ENCODE assay signal across 1 cellular context in the genomic region with DNA sequence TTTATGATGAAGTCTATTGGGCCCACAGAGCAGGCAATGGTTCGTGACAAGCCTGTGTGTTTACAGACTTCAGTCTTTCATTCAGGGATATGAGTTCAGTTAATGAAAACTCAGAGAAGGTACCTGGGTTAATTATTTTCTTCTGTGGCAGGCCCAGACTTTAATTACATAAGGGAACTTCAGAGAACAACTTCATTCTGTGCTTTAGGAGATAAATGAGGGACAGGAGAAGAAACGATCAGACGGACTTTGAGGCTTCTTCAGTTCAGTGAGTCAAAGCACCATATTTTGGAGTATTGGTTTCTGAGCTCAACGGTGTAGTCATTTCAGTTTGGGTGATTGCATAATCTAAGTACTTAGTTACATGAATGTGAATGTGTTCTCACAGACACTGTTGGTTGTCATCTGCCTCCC.
TF ChIP-seq lines count a peak whose summit lies in the region.

No MANE protein-coding gene starts in this region.

TF ChIP-seq in HepG2, 621 proteins besides CTCF, POLR2A, EP300 and RAD21 (continued from another document and continues in another):
- TF ChIP-seq ZFP36 (IDR thresholded peaks at IDR 0.05; ENCODE audit: borderline replicate concordance, low read depth, low read length, partially characterized antibody) (no peak), MYC (CRISPR knock-in tag; IDR thresholded peaks at IDR 0.05; ENCODE audit: borderline replicate concordance) (no peak), XBP1 (CRISPR knock-in tag; IDR thresholded peaks at IDR 0.05) (no peak), ZKSCAN8 (CRISPR knock-in tag; IDR thresholded peaks at IDR 0.05; ENCODE audit: borderline replicate concordance) (no peak), MED13 (CRISPR knock-in tag; IDR thresholded peaks at IDR 0.05) (no peak), ZNF10 (CRISPR knock-in tag; IDR thresholded peaks at IDR 0.05; ENCODE audit: borderline replicate concordance, low read depth) (no peak), ZNF672 (CRISPR knock-in tag; IDR thresholded peaks at IDR 0.05) (no peak), ZNF34 (CRISPR knock-in tag; IDR thresholded peaks at IDR 0.05; ENCODE audit: borderline replicate concordance) (no peak), ZNF549 (CRISPR knock-in tag; IDR thresholded peaks at IDR 0.05) (no peak), FOXP1 (IDR thresholded peaks at IDR 0.05) (no peak), FOXP1 (CRISPR knock-in tag; IDR thresholded peaks at IDR 0.05) (no peak), TAF15 (IDR thresholded peaks at IDR 0.05; ENCODE audit: low read depth, low read length, poor library complexity, severe bottlenecking) (no peak), HNRNPLL (IDR thresholded peaks at IDR 0.05; ENCODE audit: low read depth, low read length, poor library complexity, severe bottlenecking) (no peak), ATF7 (IDR thresholded peaks at IDR 0.05) (peak; percentile 27; the same call in 1 of the 2 replicates), ATF7 (CRISPR knock-in tag; IDR thresholded peaks at IDR 0.05) (no peak), CBX1 (IDR thresholded peaks at IDR 0.05; ENCODE audit: low read depth) (no peak)
- TF ChIP-seq, protein P1, sequence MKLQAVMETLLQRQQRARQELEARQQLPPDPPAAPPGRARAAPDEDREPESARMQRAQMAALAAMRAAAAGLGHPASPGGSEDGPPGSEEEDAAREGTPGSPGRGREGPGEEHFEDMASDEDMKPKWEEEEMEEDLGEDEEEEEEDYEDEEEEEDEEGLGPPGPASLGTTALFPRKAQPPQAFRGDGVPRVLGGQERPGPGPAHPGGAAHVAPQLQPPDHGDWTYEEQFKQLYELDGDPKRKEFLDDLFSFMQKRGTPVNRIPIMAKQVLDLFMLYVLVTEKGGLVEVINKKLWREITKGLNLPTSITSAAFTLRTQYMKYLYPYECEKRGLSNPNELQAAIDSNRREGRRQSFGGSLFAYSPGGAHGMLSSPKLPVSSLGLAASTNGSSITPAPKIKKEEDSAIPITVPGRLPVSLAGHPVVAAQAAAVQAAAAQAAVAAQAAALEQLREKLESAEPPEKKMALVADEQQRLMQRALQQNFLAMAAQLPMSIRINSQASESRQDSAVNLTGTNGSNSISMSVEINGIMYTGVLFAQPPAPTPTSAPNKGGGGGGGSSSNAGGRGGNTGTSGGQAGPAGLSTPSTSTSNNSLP (IDR thresholded peaks at IDR 0.05; ENCODE audit: low read depth, low read length) = 0 out of 2 replicates have a peak, but pooled peaks have one; percentile 29
- TF ChIP-seq, protein P2, sequence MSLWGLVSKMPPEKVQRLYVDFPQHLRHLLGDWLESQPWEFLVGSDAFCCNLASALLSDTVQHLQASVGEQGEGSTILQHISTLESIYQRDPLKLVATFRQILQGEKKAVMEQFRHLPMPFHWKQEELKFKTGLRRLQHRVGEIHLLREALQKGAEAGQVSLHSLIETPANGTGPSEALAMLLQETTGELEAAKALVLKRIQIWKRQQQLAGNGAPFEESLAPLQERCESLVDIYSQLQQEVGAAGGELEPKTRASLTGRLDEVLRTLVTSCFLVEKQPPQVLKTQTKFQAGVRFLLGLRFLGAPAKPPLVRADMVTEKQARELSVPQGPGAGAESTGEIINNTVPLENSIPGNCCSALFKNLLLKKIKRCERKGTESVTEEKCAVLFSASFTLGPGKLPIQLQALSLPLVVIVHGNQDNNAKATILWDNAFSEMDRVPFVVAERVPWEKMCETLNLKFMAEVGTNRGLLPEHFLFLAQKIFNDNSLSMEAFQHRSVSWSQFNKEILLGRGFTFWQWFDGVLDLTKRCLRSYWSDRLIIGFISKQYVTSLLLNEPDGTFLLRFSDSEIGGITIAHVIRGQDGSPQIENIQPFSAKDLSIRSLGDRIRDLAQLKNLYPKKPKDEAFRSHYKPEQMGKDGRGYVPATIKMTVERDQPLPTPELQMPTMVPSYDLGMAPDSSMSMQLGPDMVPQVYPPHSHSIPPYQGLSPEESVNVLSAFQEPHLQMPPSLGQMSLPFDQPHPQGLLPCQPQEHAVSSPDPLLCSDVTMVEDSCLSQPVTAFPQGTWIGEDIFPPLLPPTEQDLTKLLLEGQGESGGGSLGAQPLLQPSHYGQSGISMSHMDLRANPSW (CRISPR knock-in tag; IDR thresholded peaks at IDR 0.05; ENCODE audit: borderline replicate concordance) = no peak
- TF ChIP-seq, protein P3, sequence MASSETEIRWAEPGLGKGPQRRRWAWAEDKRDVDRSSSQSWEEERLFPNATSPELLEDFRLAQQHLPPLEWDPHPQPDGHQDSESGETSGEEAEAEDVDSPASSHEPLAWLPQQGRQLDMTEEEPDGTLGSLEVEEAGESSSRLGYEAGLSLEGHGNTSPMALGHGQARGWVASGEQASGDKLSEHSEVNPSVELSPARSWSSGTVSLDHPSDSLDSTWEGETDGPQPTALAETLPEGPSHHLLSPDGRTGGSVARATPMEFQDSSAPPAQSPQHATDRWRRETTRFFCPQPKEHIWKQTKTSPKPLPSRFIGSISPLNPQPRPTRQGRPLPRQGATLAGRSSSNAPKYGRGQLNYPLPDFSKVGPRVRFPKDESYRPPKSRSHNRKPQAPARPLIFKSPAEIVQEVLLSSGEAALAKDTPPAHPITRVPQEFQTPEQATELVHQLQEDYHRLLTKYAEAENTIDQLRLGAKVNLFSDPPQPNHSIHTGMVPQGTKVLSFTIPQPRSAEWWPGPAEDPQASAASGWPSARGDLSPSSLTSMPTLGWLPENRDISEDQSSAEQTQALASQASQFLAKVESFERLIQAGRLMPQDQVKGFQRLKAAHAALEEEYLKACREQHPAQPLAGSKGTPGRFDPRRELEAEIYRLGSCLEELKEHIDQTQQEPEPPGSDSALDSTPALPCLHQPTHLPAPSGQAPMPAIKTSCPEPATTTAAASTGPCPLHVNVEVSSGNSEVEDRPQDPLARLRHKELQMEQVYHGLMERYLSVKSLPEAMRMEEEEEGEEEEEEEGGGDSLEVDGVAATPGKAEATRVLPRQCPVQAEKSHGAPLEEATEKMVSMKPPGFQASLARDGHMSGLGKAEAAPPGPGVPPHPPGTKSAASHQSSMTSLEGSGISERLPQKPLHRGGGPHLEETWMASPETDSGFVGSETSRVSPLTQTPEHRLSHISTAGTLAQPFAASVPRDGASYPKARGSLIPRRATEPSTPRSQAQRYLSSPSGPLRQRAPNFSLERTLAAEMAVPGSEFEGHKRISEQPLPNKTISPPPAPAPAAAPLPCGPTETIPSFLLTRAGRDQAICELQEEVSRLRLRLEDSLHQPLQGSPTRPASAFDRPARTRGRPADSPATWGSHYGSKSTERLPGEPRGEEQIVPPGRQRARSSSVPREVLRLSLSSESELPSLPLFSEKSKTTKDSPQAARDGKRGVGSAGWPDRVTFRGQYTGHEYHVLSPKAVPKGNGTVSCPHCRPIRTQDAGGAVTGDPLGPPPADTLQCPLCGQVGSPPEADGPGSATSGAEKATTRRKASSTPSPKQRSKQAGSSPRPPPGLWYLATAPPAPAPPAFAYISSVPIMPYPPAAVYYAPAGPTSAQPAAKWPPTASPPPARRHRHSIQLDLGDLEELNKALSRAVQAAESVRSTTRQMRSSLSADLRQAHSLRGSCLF (CRISPR knock-in tag; IDR thresholded peaks at IDR 0.05; ENCODE audit: borderline replicate concordance) = no peak
- TF ChIP-seq, protein P4, sequence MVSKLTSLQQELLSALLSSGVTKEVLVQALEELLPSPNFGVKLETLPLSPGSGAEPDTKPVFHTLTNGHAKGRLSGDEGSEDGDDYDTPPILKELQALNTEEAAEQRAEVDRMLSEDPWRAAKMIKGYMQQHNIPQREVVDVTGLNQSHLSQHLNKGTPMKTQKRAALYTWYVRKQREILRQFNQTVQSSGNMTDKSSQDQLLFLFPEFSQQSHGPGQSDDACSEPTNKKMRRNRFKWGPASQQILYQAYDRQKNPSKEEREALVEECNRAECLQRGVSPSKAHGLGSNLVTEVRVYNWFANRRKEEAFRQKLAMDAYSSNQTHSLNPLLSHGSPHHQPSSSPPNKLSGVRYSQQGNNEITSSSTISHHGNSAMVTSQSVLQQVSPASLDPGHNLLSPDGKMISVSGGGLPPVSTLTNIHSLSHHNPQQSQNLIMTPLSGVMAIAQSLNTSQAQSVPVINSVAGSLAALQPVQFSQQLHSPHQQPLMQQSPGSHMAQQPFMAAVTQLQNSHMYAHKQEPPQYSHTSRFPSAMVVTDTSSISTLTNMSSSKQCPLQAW (CRISPR knock-in tag; IDR thresholded peaks at IDR 0.05) = no peak
- TF ChIP-seq, protein P5, sequence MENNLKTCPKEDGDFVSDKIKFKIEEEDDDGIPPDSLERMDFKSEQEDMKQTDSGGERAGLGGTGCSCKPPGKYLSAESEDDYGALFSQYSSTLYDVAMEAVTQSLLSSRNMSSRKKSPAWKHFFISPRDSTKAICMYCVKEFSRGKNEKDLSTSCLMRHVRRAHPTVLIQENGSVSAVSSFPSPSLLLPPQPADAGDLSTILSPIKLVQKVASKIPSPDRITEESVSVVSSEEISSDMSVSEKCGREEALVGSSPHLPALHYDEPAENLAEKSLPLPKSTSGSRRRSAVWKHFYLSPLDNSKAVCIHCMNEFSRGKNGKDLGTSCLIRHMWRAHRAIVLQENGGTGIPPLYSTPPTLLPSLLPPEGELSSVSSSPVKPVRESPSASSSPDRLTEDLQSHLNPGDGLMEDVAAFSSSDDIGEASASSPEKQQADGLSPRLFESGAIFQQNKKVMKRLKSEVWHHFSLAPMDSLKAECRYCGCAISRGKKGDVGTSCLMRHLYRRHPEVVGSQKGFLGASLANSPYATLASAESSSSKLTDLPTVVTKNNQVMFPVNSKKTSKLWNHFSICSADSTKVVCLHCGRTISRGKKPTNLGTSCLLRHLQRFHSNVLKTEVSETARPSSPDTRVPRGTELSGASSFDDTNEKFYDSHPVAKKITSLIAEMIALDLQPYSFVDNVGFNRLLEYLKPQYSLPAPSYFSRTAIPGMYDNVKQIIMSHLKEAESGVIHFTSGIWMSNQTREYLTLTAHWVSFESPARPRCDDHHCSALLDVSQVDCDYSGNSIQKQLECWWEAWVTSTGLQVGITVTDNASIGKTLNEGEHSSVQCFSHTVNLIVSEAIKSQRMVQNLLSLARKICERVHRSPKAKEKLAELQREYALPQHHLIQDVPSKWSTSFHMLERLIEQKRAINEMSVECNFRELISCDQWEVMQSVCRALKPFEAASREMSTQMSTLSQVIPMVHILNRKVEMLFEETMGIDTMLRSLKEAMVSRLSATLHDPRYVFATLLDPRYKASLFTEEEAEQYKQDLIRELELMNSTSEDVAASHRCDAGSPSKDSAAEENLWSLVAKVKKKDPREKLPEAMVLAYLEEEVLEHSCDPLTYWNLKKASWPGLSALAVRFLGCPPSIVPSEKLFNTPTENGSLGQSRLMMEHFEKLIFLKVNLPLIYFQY (CRISPR knock-in tag; IDR thresholded peaks at IDR 0.05; ENCODE audit: borderline replicate concordance) = 0 out of 2 replicates have a peak, but pooled peaks have one; percentile 23
- TF ChIP-seq, protein P6, sequence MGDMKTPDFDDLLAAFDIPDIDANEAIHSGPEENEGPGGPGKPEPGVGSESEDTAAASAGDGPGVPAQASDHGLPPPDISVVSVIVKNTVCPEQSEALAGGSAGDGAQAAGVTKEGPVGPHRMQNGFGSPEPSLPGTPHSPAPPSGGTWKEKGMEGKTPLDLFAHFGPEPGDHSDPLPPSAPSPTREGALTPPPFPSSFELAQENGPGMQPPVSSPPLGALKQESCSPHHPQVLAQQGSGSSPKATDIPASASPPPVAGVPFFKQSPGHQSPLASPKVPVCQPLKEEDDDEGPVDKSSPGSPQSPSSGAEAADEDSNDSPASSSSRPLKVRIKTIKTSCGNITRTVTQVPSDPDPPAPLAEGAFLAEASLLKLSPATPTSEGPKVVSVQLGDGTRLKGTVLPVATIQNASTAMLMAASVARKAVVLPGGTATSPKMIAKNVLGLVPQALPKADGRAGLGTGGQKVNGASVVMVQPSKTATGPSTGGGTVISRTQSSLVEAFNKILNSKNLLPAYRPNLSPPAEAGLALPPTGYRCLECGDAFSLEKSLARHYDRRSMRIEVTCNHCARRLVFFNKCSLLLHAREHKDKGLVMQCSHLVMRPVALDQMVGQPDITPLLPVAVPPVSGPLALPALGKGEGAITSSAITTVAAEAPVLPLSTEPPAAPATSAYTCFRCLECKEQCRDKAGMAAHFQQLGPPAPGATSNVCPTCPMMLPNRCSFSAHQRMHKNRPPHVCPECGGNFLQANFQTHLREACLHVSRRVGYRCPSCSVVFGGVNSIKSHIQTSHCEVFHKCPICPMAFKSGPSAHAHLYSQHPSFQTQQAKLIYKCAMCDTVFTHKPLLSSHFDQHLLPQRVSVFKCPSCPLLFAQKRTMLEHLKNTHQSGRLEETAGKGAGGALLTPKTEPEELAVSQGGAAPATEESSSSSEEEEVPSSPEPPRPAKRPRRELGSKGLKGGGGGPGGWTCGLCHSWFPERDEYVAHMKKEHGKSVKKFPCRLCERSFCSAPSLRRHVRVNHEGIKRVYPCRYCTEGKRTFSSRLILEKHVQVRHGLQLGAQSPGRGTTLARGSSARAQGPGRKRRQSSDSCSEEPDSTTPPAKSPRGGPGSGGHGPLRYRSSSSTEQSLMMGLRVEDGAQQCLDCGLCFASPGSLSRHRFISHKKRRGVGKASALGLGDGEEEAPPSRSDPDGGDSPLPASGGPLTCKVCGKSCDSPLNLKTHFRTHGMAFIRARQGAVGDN (CRISPR knock-in tag; IDR thresholded peaks at IDR 0.05) = no peak
- TF ChIP-seq, protein P7, sequence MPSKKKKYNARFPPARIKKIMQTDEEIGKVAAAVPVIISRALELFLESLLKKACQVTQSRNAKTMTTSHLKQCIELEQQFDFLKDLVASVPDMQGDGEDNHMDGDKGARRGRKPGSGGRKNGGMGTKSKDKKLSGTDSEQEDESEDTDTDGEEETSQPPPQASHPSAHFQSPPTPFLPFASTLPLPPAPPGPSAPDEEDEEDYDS (CRISPR knock-in tag; IDR thresholded peaks at IDR 0.05) = no peak
- TF ChIP-seq, protein P8, sequence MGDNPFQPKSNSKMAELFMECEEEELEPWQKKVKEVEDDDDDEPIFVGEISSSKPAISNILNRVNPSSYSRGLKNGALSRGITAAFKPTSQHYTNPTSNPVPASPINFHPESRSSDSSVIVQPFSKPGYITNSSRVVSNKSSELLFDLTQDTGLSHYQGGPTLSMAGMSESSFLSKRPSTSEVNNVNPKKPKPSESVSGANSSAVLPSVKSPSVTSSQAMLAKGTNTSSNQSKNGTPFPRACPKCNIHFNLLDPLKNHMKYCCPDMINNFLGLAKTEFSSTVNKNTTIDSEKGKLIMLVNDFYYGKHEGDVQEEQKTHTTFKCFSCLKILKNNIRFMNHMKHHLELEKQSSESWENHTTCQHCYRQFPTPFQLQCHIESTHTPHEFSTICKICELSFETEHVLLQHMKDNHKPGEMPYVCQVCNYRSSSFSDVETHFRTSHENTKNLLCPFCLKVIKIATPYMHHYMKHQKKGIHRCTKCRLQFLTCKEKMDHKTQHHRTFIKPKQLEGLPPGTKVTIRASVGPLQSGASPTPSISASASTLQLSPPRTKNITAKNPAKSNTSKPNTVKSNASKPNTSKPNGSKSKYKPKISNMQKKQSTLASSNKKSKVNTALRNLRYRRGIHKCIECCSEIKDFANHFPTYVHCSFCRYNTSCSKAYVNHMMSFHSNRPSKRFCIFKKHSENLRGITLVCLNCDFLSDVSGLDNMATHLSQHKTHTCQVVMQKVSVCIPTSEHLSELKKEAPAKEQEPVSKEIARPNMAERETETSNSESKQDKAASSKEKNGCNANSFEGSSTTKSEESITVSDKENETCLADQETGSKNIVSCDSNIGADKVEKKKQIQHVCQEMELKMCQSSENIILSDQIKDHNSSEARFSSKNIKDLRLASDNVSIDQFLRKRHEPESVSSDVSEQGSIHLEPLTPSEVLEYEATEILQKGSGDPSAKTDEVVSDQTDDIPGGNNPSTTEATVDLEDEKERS (CRISPR knock-in tag; IDR thresholded peaks at IDR 0.05) = no peak
- TF ChIP-seq, protein P9, sequence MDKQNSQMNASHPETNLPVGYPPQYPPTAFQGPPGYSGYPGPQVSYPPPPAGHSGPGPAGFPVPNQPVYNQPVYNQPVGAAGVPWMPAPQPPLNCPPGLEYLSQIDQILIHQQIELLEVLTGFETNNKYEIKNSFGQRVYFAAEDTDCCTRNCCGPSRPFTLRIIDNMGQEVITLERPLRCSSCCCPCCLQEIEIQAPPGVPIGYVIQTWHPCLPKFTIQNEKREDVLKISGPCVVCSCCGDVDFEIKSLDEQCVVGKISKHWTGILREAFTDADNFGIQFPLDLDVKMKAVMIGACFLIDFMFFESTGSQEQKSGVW (CRISPR knock-in tag; IDR thresholded peaks at IDR 0.05; ENCODE audit: borderline replicate concordance) = no peak
